Comparison of ENCODE assay signal across 21 cellular contexts in genomic region chr18:70322385-70322784, GRCh38.
"Had no signal": no experiment of that assay in that cellular context is flagged by ENCODE, and none has a peak within 500 bp of the region (broad histone marks: within the 10 kb centered on the region; RNA-seq: fewer than 3 reads in every experiment).

No MANE protein-coding gene starts in this region.

- H3K4me1 ChIP-seq: left lung, prostate gland, upper lobe of right lung had no signal

- H3K4me3 ChIP-seq: coronary artery, heart right ventricle, left lung, prostate gland, right atrium auricular region, upper lobe of right lung had no signal

- ATAC-seq: activated CD4-positive, alpha-beta T cell treated with anti-CD3 and anti-CD28 coated beads for 36 hours; activated T-cell treated with anti-CD3 and anti-CD28 coated beads, Interleukin-2, amount 50 U/mL, for 4 hours; left lung; naive thymus-derived CD8-positive, alpha-beta T cell; stimulated activated naive CD8-positive, alpha-beta T cell treated with anti-CD3 and anti-CD28 coated beads, Interleukin-15, Interleukin-2, amounts not matched to agents 100 U/mL and 50 U/mL, for 24 hours; upper lobe of right lung had no signal

- H3K27ac ChIP-seq: coronary artery, heart right ventricle, left lung, prostate gland, right atrium auricular region, upper lobe of right lung had no signal

- H3K27me3 Mint-ChIP-seq: activated CD4-positive, alpha-beta T cell treated with anti-CD3 and anti-CD28 coated beads for 36 hours; activated naive CD8-positive, alpha-beta T cell treated with anti-CD3 and anti-CD28 coated beads for 36 hours had no signal

- H3K4me1 Mint-ChIP-seq: activated CD4-positive, alpha-beta T cell treated with anti-CD3 and anti-CD28 coated beads for 36 hours; activated naive CD8-positive, alpha-beta T cell treated with anti-CD3 and anti-CD28 coated beads for 36 hours had no signal

- DNase-seq: activated CD4-positive, alpha-beta T cell treated with anti-CD3 and anti-CD28 coated beads for 36 hours; activated CD4-positive, alpha-beta T cell treated with anti-CD3 and anti-CD28 coated beads, Interleukin-2, amount 50 U/mL, for 4 hours; activated CD8-positive, alpha-beta memory T cell treated with anti-CD3 and anti-CD28 coated beads, Interleukin-2, amount 50 U/mL, for 48 hours; activated naive CD4-positive, alpha-beta T cell; activated naive CD8-positive, alpha-beta T cell treated with anti-CD3 and anti-CD28 coated beads for 36 hours; activated T-cell treated with anti-CD3 and anti-CD28 coated beads, Interleukin-2, amount 50 U/mL, for 4 hours; cerebellar nuclear complex; heart right ventricle; left lung; naive thymus-derived CD8-positive, alpha-beta T cell; stimulated activated CD4-positive, alpha-beta T cell treated with anti-CD3 and anti-CD28 coated beads, Interleukin-12 subunit alpha, Interleukin-12 subunit beta, amount 100 ng/mL, for 4 hours; stimulated activated CD4-positive, alpha-beta T cell treated with anti-CD3 and anti-CD28 coated beads, Interleukin-4, amount 100 ng/mL, for 4 hours; stimulated activated naive CD8-positive, alpha-beta T cell treated with anti-CD3 and anti-CD28 coated beads, Interleukin-15, Interleukin-2, amounts not matched to agents 100 U/mL and 50 U/mL, for 24 hours; T1000; upper lobe of right lung had no signal

- H3K36me3 ChIP-seq: prostate gland had no signal

- H3K9me3 ChIP-seq: heart right ventricle, left lung, prostate gland, right atrium auricular region, upper lobe of right lung had no signal

- H3K27ac Mint-ChIP-seq: activated CD4-positive, alpha-beta T cell treated with anti-CD3 and anti-CD28 coated beads for 36 hours; activated naive CD8-positive, alpha-beta T cell treated with anti-CD3 and anti-CD28 coated beads for 36 hours; activated T-helper 2 cell treated with anti-CD3 and anti-CD28 coated beads, Interferon-gamma antibody, Interleukin-2, Interleukin-4, amounts not matched to agents 10 μg/mL and 5 μg/mL and 100 μg/mL, durations not matched to agents 14 hours and 24 hours and 36 hours; mesothelial cell of epicardium; naive thymus-derived CD8-positive, alpha-beta T cell had no signal

- H3K27me3 ChIP-seq: heart right ventricle, left lung, right atrium auricular region, upper lobe of right lung had no signal

- H3K4me3 Mint-ChIP-seq: activated CD4-positive, alpha-beta T cell treated with anti-CD3 and anti-CD28 coated beads for 36 hours; activated naive CD8-positive, alpha-beta T cell treated with anti-CD3 and anti-CD28 coated beads for 36 hours; activated T-cell treated with anti-CD3 and anti-CD28 coated beads, Interleukin-2, amount 50 U/mL, for 4 hours; mesothelial cell of epicardium; naive thymus-derived CD8-positive, alpha-beta T cell; WTC11 had no signal
